ENCODE assay signal across 25 cellular contexts in the genomic region with DNA sequence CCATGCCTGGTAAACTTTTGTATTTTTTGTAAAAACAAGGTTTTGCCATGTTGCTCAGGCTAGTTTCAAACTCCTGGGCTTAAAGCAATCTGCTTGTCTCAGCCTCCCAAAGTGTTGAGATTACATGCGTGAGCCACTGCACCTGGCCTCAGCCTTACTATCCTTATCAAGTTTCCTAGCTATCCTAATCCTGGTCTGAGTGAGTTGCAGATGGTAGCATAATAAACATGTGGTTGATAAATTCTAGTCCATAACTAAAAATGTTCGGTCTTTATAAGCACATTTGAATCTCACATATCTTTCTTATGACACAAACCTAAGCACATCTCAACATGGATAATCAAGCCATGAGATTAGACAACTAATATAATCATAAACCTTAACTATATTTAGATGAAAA.
"Had no signal": no experiment of that assay in that cellular context is flagged by ENCODE, and none has a peak within 500 bp of the region (broad histone marks: within the 10 kb centered on the region; RNA-seq: fewer than 3 reads in every experiment).

No MANE protein-coding gene starts in this region.

- H3K27ac ChIP-seq: left lung, lower lobe of right lung, ovary, right atrium auricular region, right lobe of liver, skin epidermis, stomach, testis, thyroid gland, transverse colon, upper lobe of left lung had no signal

- H3K4me1 ChIP-seq: left lung, lower lobe of right lung, right atrium auricular region, right lobe of liver, stomach, testis, thyroid gland, transverse colon, upper lobe of left lung had no signal

- H3K4me3 Mint-ChIP-seq: mesothelial cell of epicardium; naive thymus-derived CD4-positive, alpha-beta T cell; natural killer cell treated with Interleukin-12 subunit alpha and Interleukin-12 subunit beta and Interleukin-15 and Interleukin-18, amount 100 ng/mL, for 72 hours; stimulated activated naive B cell treated with anti-CD40 and anti-IgM and Interleukin-4, amounts not matched to agents 10 μg/mL and 1 μg/mL and 100 μg/mL, for 72 hours had no signal

- H3K9me3 ChIP-seq: left lung, lower lobe of right lung, ovary, right atrium auricular region, right lobe of liver, stomach, testis, thyroid gland, transverse colon, upper lobe of left lung had no signal

- H3K36me3 ChIP-seq: ovary had no signal

- H3K9me3 Mint-ChIP-seq: mesothelial cell of epicardium; naive thymus-derived CD4-positive, alpha-beta T cell; natural killer cell treated with Interleukin-12 subunit alpha and Interleukin-12 subunit beta and Interleukin-15 and Interleukin-18, amount 100 ng/mL, for 72 hours; stimulated activated naive B cell treated with anti-CD40 and anti-IgM and Interleukin-4, amounts not matched to agents 10 μg/mL and 1 μg/mL and 100 μg/mL, for 72 hours had no signal

- H3K27me3 Mint-ChIP-seq: naive thymus-derived CD4-positive, alpha-beta T cell; natural killer cell treated with Interleukin-12 subunit alpha and Interleukin-12 subunit beta and Interleukin-15 and Interleukin-18, amount 100 ng/mL, for 72 hours; progenitor cell of endocrine pancreas; stimulated activated naive B cell treated with anti-CD40 and anti-IgM and Interleukin-4, amounts not matched to agents 10 μg/mL and 1 μg/mL and 100 μg/mL, for 72 hours had no signal

- H3K4me1 Mint-ChIP-seq: mesothelial cell of epicardium; stimulated activated naive B cell treated with anti-CD40 and anti-IgM and Interleukin-4, amounts not matched to agents 10 μg/mL and 1 μg/mL and 100 μg/mL, for 72 hours had no signal

- DNase-seq: hippocampal formation; left colon; left lung; lower lobe of right lung; mammary epithelial cell; mesendoderm; naive thymus-derived CD4-positive, alpha-beta T cell; ovary; right lobe of liver; stimulated activated CD4-positive, alpha-beta T cell treated with anti-CD3 and anti-CD28 coated beads, Interleukin-12 subunit alpha, Interleukin-12 subunit beta, amount 100 ng/mL, for 4 hours; stimulated activated CD4-positive, alpha-beta T cell treated with anti-CD3 and anti-CD28 coated beads, Interleukin-15, amount 100 ng/mL, for 24 hours; stimulated activated CD4-positive, alpha-beta T cell treated with anti-CD3 and anti-CD28 coated beads, Interleukin-2, amount 100 ng/mL, for 24 hours; stimulated activated CD4-positive, alpha-beta T cell treated with anti-CD3 and anti-CD28 coated beads, Interleukin-4, amount 100 ng/mL, for 1 hour; stimulated activated naive B cell treated with anti-CD40 and anti-IgM and Interleukin-4, amounts not matched to agents 10 μg/mL and 1 μg/mL and 100 μg/mL, for 72 hours; stimulated activated naive CD8-positive, alpha-beta T cell treated with anti-CD3 and anti-CD28 coated beads, Interleukin-15, Interleukin-2, amounts not matched to agents 100 U/mL and 50 U/mL, for 24 hours; stomach; testis; thyroid gland; transverse colon; upper lobe of left lung had no signal

- H3K27me3 ChIP-seq: left lung, ovary, right atrium auricular region, right lobe of liver, stomach, testis, thyroid gland, transverse colon, upper lobe of left lung had no signal

- ATAC-seq: left colon; left lung; lower lobe of right lung; naive thymus-derived CD4-positive, alpha-beta T cell; natural killer cell treated with Interleukin-12 subunit alpha and Interleukin-12 subunit beta and Interleukin-15 and Interleukin-18, amount 100 ng/mL, for 72 hours; right lobe of liver; stimulated activated naive B cell treated with anti-CD40 and anti-IgM and Interleukin-4, amounts not matched to agents 10 μg/mL and 1 μg/mL and 100 μg/mL, for 72 hours; stimulated activated naive CD8-positive, alpha-beta T cell treated with anti-CD3 and anti-CD28 coated beads, Interleukin-15, Interleukin-2, amounts not matched to agents 100 U/mL and 50 U/mL, for 24 hours had no signal

- H3K27ac Mint-ChIP-seq: mesothelial cell of epicardium; natural killer cell treated with Interleukin-12 subunit alpha and Interleukin-12 subunit beta and Interleukin-15 and Interleukin-18, amount 100 ng/mL, for 72 hours; progenitor cell of endocrine pancreas; stimulated activated naive B cell treated with anti-CD40 and anti-IgM and Interleukin-4, amounts not matched to agents 10 μg/mL and 1 μg/mL and 100 μg/mL, for 72 hours had no signal

- H3K4me3 ChIP-seq: left lung, lower lobe of right lung, ovary, right atrium auricular region, right lobe of liver, skin epidermis, stomach, testis, thyroid gland, transverse colon, upper lobe of left lung had no signal
